ENCODE assay signal across 1 cellular context in the genomic region with DNA sequence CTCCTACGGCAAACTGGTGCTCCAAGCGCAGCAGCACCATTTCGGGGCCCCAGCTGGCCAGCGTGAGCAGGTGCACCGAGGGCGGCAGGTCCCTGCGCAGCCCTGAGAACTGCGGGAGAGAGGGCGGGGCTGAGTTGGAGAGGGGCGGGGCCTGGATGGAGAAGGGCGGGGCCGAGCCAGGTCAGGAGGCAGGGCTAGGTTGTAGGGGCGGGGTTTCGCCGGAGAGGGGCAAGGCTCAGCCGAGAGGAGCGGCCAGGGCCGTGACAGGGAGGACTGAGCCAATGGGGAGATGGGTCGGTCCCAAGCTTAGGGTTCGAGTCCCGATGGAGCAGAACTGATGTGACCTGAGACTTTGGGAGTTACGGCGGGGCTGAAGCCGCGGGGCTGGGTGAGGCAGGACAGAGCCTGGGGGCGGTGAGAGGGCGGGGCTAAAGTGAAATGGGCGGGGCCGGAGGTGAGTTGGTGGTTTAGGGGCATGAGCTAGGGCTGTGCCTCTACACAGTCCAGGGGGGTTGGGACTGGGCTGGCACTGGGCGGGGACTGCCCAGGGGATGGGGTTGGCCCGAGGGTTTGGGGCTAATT.
TF ChIP-seq lines count a peak whose summit lies in the region.

No MANE protein-coding gene starts in this region.

TF ChIP-seq in HEK293, 187 proteins besides CTCF, POLR2A, EP300 and RAD21 (continued from another document):
- TF ChIP-seq KLF8 (tag by site-specific recombination; IDR thresholded peaks at IDR 0.05) (peak; percentile 60; the same call in 1 of the 2 replicates), MEIS1 (CRISPR knock-in tag; IDR thresholded peaks at IDR 0.05; ENCODE audit: borderline replicate concordance) (no peak), SP2 (tag by site-specific recombination; IDR thresholded peaks at IDR 0.05) (peak; percentile 39; the same call in 1 of the 2 replicates), ZNF555 (tag by site-specific recombination; conservative IDR thresholded peaks at IDR 0.05) (no peak), SP3 (tag by site-specific recombination; IDR thresholded peaks at IDR 0.05) (peak; percentile 34; the same call in 1 of the 2 replicates), ZNF664 (tag by site-specific recombination; IDR thresholded peaks at IDR 0.05) (no peak)
- TF ChIP-seq, protein P1, sequence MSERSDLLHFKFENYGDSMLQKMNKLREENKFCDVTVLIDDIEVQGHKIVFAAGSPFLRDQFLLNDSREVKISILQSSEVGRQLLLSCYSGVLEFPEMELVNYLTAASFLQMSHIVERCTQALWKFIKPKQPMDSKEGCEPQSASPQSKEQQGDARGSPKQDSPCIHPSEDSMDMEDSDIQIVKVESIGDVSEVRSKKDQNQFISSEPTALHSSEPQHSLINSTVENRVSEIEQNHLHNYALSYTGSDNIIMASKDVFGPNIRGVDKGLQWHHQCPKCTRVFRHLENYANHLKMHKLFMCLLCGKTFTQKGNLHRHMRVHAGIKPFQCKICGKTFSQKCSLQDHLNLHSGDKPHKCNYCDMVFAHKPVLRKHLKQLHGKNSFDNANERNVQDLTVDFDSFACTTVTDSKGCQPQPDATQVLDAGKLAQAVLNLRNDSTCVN (tag by site-specific recombination; optimal IDR thresholded peaks at IDR 0.05) = no peak
